ENCODE assay signal across 13 cellular contexts in genomic region chr2:240295256-240296103, GRCh38.
"Had no signal": no experiment of that assay in that cellular context is flagged by ENCODE, and none has a peak within 500 bp of the region (broad histone marks: within the 10 kb centered on the region; RNA-seq: fewer than 3 reads in every experiment).

No MANE protein-coding gene starts in this region.

- H3K9me3 ChIP-seq: adrenal gland, left ventricle myocardium inferior, ovary, thyroid gland, vagina had no signal

- H3K27me3 ChIP-seq: adrenal gland, ovary, thyroid gland, vagina had no signal

- H3K27ac ChIP-seq: foreskin keratinocyte, left ventricle myocardium inferior, ovary, skin epidermis, thyroid gland, vagina had no signal

- DNase-seq: activated CD4-positive, alpha-beta T cell treated with anti-CD3 and anti-CD28 coated beads for 1 hour; activated CD8-positive, alpha-beta memory T cell treated with anti-CD3 and anti-CD28 coated beads for 24 hours; activated naive CD4-positive, alpha-beta T cell treated with anti-CD3 and anti-CD28 coated beads, Interleukin-2, amount 50 U/mL, for 16 hours; foreskin keratinocyte; left ventricle myocardium inferior; ovary; thyroid gland had no signal

- H3K9me3 Mint-ChIP-seq: activated T-helper 17 cell treated with anti-CD3 and anti-CD28 coated beads, Interleukin-2, amount 50 U/mL, for 72 hours; memory B cell; natural killer cell treated with Interleukin-12 subunit alpha and Interleukin-12 subunit beta and Interleukin-15 and Interleukin-18, amount 100 ng/mL, for 72 hours had no signal

- H3K36me3 ChIP-seq: adrenal gland, left ventricle myocardium inferior, ovary, thyroid gland, vagina had no signal

- H3K4me3 ChIP-seq: adrenal gland, left ventricle myocardium inferior, ovary, skin epidermis, thyroid gland, vagina had no signal

- H3K4me1 Mint-ChIP-seq: activated T-helper 17 cell treated with anti-CD3 and anti-CD28 coated beads, Interleukin-2, amount 50 U/mL, for 72 hours; memory B cell had no signal

- H3K4me3 Mint-ChIP-seq: activated T-helper 17 cell treated with anti-CD3 and anti-CD28 coated beads, Interleukin-2, amount 50 U/mL, for 72 hours; memory B cell; natural killer cell treated with Interleukin-12 subunit alpha and Interleukin-12 subunit beta and Interleukin-15 and Interleukin-18, amount 100 ng/mL, for 72 hours had no signal

- H3K27ac Mint-ChIP-seq: activated T-helper 17 cell treated with anti-CD3 and anti-CD28 coated beads, Interleukin-2, amount 50 U/mL, for 72 hours; memory B cell; natural killer cell treated with Interleukin-12 subunit alpha and Interleukin-12 subunit beta and Interleukin-15 and Interleukin-18, amount 100 ng/mL, for 72 hours had no signal

- H3K27me3 Mint-ChIP-seq: natural killer cell treated with Interleukin-12 subunit alpha and Interleukin-12 subunit beta and Interleukin-15 and Interleukin-18, amount 100 ng/mL, for 72 hours had no signal

- H3K36me3 Mint-ChIP-seq: memory B cell; natural killer cell treated with Interleukin-12 subunit alpha and Interleukin-12 subunit beta and Interleukin-15 and Interleukin-18, amount 100 ng/mL, for 72 hours had no signal

- H3K4me1 ChIP-seq: adrenal gland, foreskin keratinocyte, thyroid gland, vagina had no signal
